In the genomic region with DNA sequence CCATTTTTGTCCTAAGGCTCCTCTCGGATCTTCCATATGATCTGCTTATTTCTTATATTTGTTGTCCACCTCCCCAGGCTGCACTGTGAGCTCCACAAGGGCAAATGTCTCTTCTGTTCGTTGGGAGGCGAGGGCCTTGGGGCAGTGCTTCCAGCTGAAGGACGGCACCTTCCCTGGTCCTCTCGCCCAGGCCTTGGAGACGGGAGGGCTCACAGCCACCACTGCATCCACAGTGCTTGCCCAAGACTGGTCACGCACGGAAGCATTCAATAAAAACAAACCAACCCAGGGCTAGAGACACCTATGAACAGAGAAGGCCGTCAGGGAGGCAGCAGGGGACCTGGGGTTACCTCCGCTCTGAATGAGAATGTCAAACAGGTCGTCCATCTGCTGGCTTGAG, we compare ENCODE assay signal across 15 cellular contexts. TPM values are rescaled to one million over a fixed set of nuclear protein-coding genes. Genes with fewer than 3 reads are reported as not detected.
A peak's percentile ranks its signal among the peaks of the same experiment; 100 is the strongest.
DNase-seq lines count a peak whose midpoint lies in the region; ATAC-seq and TF ChIP-seq lines count a peak whose summit lies in the region.
"Had no signal": no experiment of that assay in that cellular context is flagged by ENCODE, and none has a peak within 500 bp of the region (broad histone marks: within the 10 kb centered on the region; RNA-seq: fewer than 3 reads in every experiment).

No MANE protein-coding gene starts in this region.

- H3K4me3 Mint-ChIP-seq in activated naive CD4-positive, alpha-beta T cell treated with anti-CD3 and anti-CD28 coated beads for 36 hours, result no peak overlapping the region
- H3K4me3 Mint-ChIP-seq in T-helper 17 cell (peak overlapping the region; percentile 36), endothelial cell (ENCODE audit: unreplicated experiment) (peak overlapping the region; percentile 28)
- H3K4me3 Mint-ChIP-seq in stimulated activated naive B cell treated with anti-CD40 and anti-IgM and Interleukin-4, amounts not matched to agents 10 μg/mL and 1 μg/mL and 100 μg/mL, for 72 hours, result peak overlapping the region; percentile 68 to 73

- CTCF ChIA-PET in activated naive CD4-positive, alpha-beta T cell treated with anti-CD3 and anti-CD28 coated beads for 36 hours (lab: Charles Lee), result no interaction called here

- TF ChIP-seq CTCF in endothelial cell (IDR thresholded peaks at IDR 0.05; ENCODE audit: unreplicated experiment), result no peak

- peaks cover 19% of the 10 kb centered on the region for H3K4me1 Mint-ChIP-seq in activated naive CD4-positive, alpha-beta T cell treated with anti-CD3 and anti-CD28 coated beads for 36 hours (ENCODE audit: low read depth)
- H3K4me1 Mint-ChIP-seq in T-helper 17 cell (peaks cover 32% of the 10 kb centered on the region), endothelial cell (ENCODE audit: unreplicated experiment) (peaks cover 21% of the 10 kb centered on the region)
- H3K4me1 Mint-ChIP-seq in stimulated activated naive B cell treated with anti-CD40 and anti-IgM and Interleukin-4, amounts not matched to agents 10 μg/mL and 1 μg/mL and 100 μg/mL, for 72 hours, result peaks cover 54 to 71% of the 10 kb centered on the region in 2 donors

- no peak for DNase-seq in activated naive CD4-positive, alpha-beta T cell treated with anti-CD3 and anti-CD28 coated beads for 36 hours
- DNase-seq in activated naive CD4-positive, alpha-beta T cell treated with Interleukin-2 at 50 U/mL for 16 hours, result no peak
- DNase-seq in T-helper 17 cell (no peak), endothelial cell (ENCODE audit: low spot score) (no peak), NCI-H1092 (lab: John Stamatoyannopoulos, UW) (no peak), superior temporal gyrus (ENCODE audit: extremely low spot score) (no peak)
- no peak for DNase-seq in stimulated activated naive B cell treated with anti-CD40 and anti-IgM and Interleukin-4, amounts not matched to agents 10 μg/mL and 1 μg/mL and 100 μg/mL, for 72 hours
- DNase-seq: activated CD4-positive, CD25-positive, alpha-beta regulatory T cell treated with anti-CD3 and anti-CD28 coated beads, Interleukin-2, amount 50 U/mL, for 72 hours; brain microvascular endothelial cell; effector CD4-positive, alpha-beta T cell; hippocampal formation; NCI-H2081 treated with DMSO at 0.1 percent for 48 hours; NCI-H82; stimulated activated naive CD8-positive, alpha-beta T cell treated with anti-CD3 and anti-CD28 coated beads, Interleukin-15, amount 100 ng/mL, for 72 hours had no signal

- no peaks in the 10 kb centered on the region for H3K9me3 ChIP-seq in T-helper 17 cell (ENCODE audit: control insufficient read depth, low read length, poor library complexity, severe bottlenecking)

- intact Hi-C loops in activated naive CD4-positive, alpha-beta T cell treated with anti-CD3 and anti-CD28 coated beads for 36 hours (cut with micrococcal nuclease), result no loop called here

- peak overlapping the region; percentile 74 for H3K27ac Mint-ChIP-seq in activated naive CD4-positive, alpha-beta T cell treated with anti-CD3 and anti-CD28 coated beads for 36 hours
- H3K27ac Mint-ChIP-seq in T-helper 17 cell (peak overlapping the region; percentile 96), endothelial cell (ENCODE audit: unreplicated experiment) (peak overlapping the region; percentile 53)
- peak overlapping the region; percentile 95 for H3K27ac Mint-ChIP-seq in stimulated activated naive B cell treated with anti-CD40 and anti-IgM and Interleukin-4, amounts not matched to agents 10 μg/mL and 1 μg/mL and 100 μg/mL, for 72 hours

- ATAC-seq in T-helper 17 cell (no peak), HG03520 (IDR thresholded peaks at IDR 0.05; ENCODE audit: unreplicated experiment) (no peak)
- ATAC-seq in stimulated activated naive B cell treated with anti-CD40 and anti-IgM and Interleukin-4, amounts not matched to agents 10 μg/mL and 1 μg/mL and 100 μg/mL, for 72 hours (replicated peaks), result no peak

- H3K27me3 Mint-ChIP-seq in activated naive CD4-positive, alpha-beta T cell treated with anti-CD3 and anti-CD28 coated beads for 36 hours (ENCODE audit: low read depth), result no peaks in the 10 kb centered on the region
- H3K27me3 Mint-ChIP-seq in T-helper 17 cell (no peaks in the 10 kb centered on the region), endothelial cell (ENCODE audit: unreplicated experiment) (peaks cover 23% of the 10 kb centered on the region)
- no peaks in the 10 kb centered on the region for H3K27me3 Mint-ChIP-seq in stimulated activated naive B cell treated with anti-CD40 and anti-IgM and Interleukin-4, amounts not matched to agents 10 μg/mL and 1 μg/mL and 100 μg/mL, for 72 hours
- H3K27me3 Mint-ChIP-seq: stimulated activated naive CD8-positive, alpha-beta T cell treated with anti-CD3 and anti-CD28 coated beads, Interleukin-15, amount 100 ng/mL, for 72 hours had no signal

- H3K9me3 Mint-ChIP-seq in activated naive CD4-positive, alpha-beta T cell treated with anti-CD3 and anti-CD28 coated beads for 36 hours, result no peaks in the 10 kb centered on the region
- H3K9me3 Mint-ChIP-seq in endothelial cell (ENCODE audit: unreplicated experiment), result no peaks in the 10 kb centered on the region
- no peaks in the 10 kb centered on the region for H3K9me3 Mint-ChIP-seq in stimulated activated naive B cell treated with anti-CD40 and anti-IgM and Interleukin-4, amounts not matched to agents 10 μg/mL and 1 μg/mL and 100 μg/mL, for 72 hours
- H3K9me3 Mint-ChIP-seq: stimulated activated naive CD8-positive, alpha-beta T cell treated with anti-CD3 and anti-CD28 coated beads, Interleukin-15, amount 100 ng/mL, for 72 hours had no signal

- peaks cover 14% of the 10 kb centered on the region for H3K36me3 Mint-ChIP-seq in activated naive CD4-positive, alpha-beta T cell treated with anti-CD3 and anti-CD28 coated beads for 36 hours (ENCODE audit: low read depth)
- H3K36me3 Mint-ChIP-seq in T-helper 17 cell (ENCODE audit: low read depth) (peaks cover 13% of the 10 kb centered on the region), endothelial cell (ENCODE audit: low read depth, unreplicated experiment) (peaks cover 47% of the 10 kb centered on the region)
- H3K36me3 Mint-ChIP-seq in stimulated activated naive B cell treated with anti-CD40 and anti-IgM and Interleukin-4, amounts not matched to agents 10 μg/mL and 1 μg/mL and 100 μg/mL, for 72 hours, result peaks cover 48 to 64% of the 10 kb centered on the region in 2 donors

RNA-seq across cellular contexts. Expression of gene SGSM3, which starts 46.2 kb away (rescaled TPM):
- total RNA-seq in activated naive CD4-positive, alpha-beta T cell treated with anti-CD3 and anti-CD28 coated beads for 36 hours, result 10 to 100 TPM; 65.7 to 66.4 TPM
- total RNA-seq in T-helper 17 cell (10 to 100 TPM; 56.7 to 79.4 TPM), endothelial cell (ENCODE audit: unreplicated experiment) (85.9 TPM)
